Comparison of ENCODE assay signal across 23 cellular contexts in genomic region chr7:77223261-77223660, GRCh38. TPM values are rescaled to one million over a fixed set of nuclear protein-coding genes. Genes with fewer than 3 reads are reported as not detected.
"Had no signal": no experiment of that assay in that cellular context is flagged by ENCODE, and none has a peak within 500 bp of the region (broad histone marks: within the 10 kb centered on the region; RNA-seq: fewer than 3 reads in every experiment).

No MANE protein-coding gene starts in this region.

- H3K79me2 ChIP-seq: hepatocyte had no signal

- H3K4me3 Mint-ChIP-seq: activated CD4-positive, alpha-beta memory T cell treated with anti-CD3 and anti-CD28 coated beads for 36 hours; activated CD4-positive, alpha-beta T cell treated with anti-CD3 and anti-CD28 coated beads for 36 hours; activated CD8-positive, alpha-beta memory T cell treated with anti-CD3 and anti-CD28 coated beads, Interleukin-2, amount 10 ng/mL, durations not matched to agents 7 days and 5 days; activated naive CD4-positive, alpha-beta T cell treated with anti-CD3 and anti-CD28 coated beads, Interleukin-2, amount 10 ng/mL, durations not matched to agents 7 days and 5 days; memory B cell; neural crest cell; stimulated activated memory B cell treated with anti-CD40 and anti-IgM and Interleukin-4, amounts not matched to agents 10 μg/mL and 1 μg/mL and 100 μg/mL, for 72 hours had no signal

- H3K4me1 Mint-ChIP-seq: activated CD8-positive, alpha-beta memory T cell treated with anti-CD3 and anti-CD28 coated beads, Interleukin-2, amount 10 ng/mL, durations not matched to agents 7 days and 5 days; memory B cell; neural crest cell; stimulated activated memory B cell treated with anti-CD40 and anti-IgM and Interleukin-4, amounts not matched to agents 10 μg/mL and 1 μg/mL and 100 μg/mL, for 72 hours had no signal

- DNase-seq: activated CD4-positive, alpha-beta memory T cell treated with anti-CD3 and anti-CD28 coated beads for 36 hours; activated CD4-positive, alpha-beta T cell treated with anti-CD3 and anti-CD28 coated beads for 36 hours; activated CD8-positive, alpha-beta memory T cell treated with anti-CD3 and anti-CD28 coated beads, Interleukin-2, amount 10 ng/mL, durations not matched to agents 7 days and 5 days; activated naive CD4-positive, alpha-beta T cell treated with anti-CD3 and anti-CD28 coated beads, Interleukin-2, amount 10 ng/mL, durations not matched to agents 7 days and 5 days; activated T-cell treated with anti-CD3 and anti-CD28 coated beads, Interleukin-2, amount 50 U/mL, for 1 hour; amniotic stem cell; caudate nucleus; colonic mucosa; effector CD4-positive, alpha-beta T cell; kidney; left ventricle myocardium superior; psoas muscle; sigmoid colon; stimulated activated CD4-positive, alpha-beta T cell treated with anti-CD3 and anti-CD28 coated beads, Interleukin-12 subunit alpha, Interleukin-12 subunit beta, amount 100 ng/mL, for 4 hours; T-helper 2 cell; thyroid gland; uterus had no signal

- H3K36me3 ChIP-seq: colonic mucosa, esophagus muscularis mucosa, sigmoid colon, thyroid gland, uterus had no signal

- H3K4me2 ChIP-seq: hepatocyte had no signal

- H3K27ac Mint-ChIP-seq: activated CD4-positive, alpha-beta memory T cell treated with anti-CD3 and anti-CD28 coated beads for 36 hours; activated CD4-positive, alpha-beta T cell treated with anti-CD3 and anti-CD28 coated beads for 36 hours; activated CD8-positive, alpha-beta memory T cell treated with anti-CD3 and anti-CD28 coated beads, Interleukin-2, amount 10 ng/mL, durations not matched to agents 7 days and 5 days; activated naive CD4-positive, alpha-beta T cell treated with anti-CD3 and anti-CD28 coated beads, Interleukin-2, amount 10 ng/mL, durations not matched to agents 7 days and 5 days; memory B cell; stimulated activated memory B cell treated with anti-CD40 and anti-IgM and Interleukin-4, amounts not matched to agents 10 μg/mL and 1 μg/mL and 100 μg/mL, for 72 hours had no signal

- ATAC-seq: activated CD4-positive, alpha-beta T cell treated with anti-CD3 and anti-CD28 coated beads for 36 hours; activated CD8-positive, alpha-beta memory T cell treated with anti-CD3 and anti-CD28 coated beads, Interleukin-2, amount 10 ng/mL, durations not matched to agents 7 days and 5 days; left ventricle myocardium superior; psoas muscle; stimulated activated memory B cell treated with anti-CD40 and anti-IgM and Interleukin-4, amounts not matched to agents 10 μg/mL and 1 μg/mL and 100 μg/mL, for 72 hours had no signal

- H3K9me3 ChIP-seq: colonic mucosa, esophagus muscularis mucosa, psoas muscle, sigmoid colon, thyroid gland, uterus had no signal

- H2AFZ ChIP-seq: hepatocyte had no signal

- H3K27me3 ChIP-seq: colonic mucosa, esophagus muscularis mucosa, hepatocyte, sigmoid colon, thyroid gland, uterus had no signal

- H3K27ac ChIP-seq: colonic mucosa, hepatocyte, psoas muscle, sigmoid colon, thyroid gland, uterus had no signal

- H3K4me1 ChIP-seq: colonic mucosa, psoas muscle, uterus had no signal

- H3K4me3 ChIP-seq: colonic mucosa, esophagus muscularis mucosa, hepatocyte, psoas muscle, sigmoid colon, thyroid gland, uterus had no signal

- H3K27me3 Mint-ChIP-seq: activated CD4-positive, alpha-beta memory T cell treated with anti-CD3 and anti-CD28 coated beads for 36 hours; activated CD4-positive, alpha-beta T cell treated with anti-CD3 and anti-CD28 coated beads for 36 hours; activated CD8-positive, alpha-beta memory T cell treated with anti-CD3 and anti-CD28 coated beads, Interleukin-2, amount 10 ng/mL, durations not matched to agents 7 days and 5 days; activated naive CD4-positive, alpha-beta T cell treated with anti-CD3 and anti-CD28 coated beads, Interleukin-2, amount 10 ng/mL, durations not matched to agents 7 days and 5 days; memory B cell; stimulated activated memory B cell treated with anti-CD40 and anti-IgM and Interleukin-4, amounts not matched to agents 10 μg/mL and 1 μg/mL and 100 μg/mL, for 72 hours had no signal

RNA-seq across cellular contexts. Expression of gene FGL2, which starts 23.6 kb away (rescaled TPM):
- total RNA-seq: glomerular endothelial cell, neural crest cell had no signal
